In genomic region chr6:42746452-42747400, GRCh38 we compare ENCODE assay signal across 8 cellular contexts. TPM values are rescaled to one million over a fixed set of nuclear protein-coding genes. Genes with fewer than 3 reads are reported as not detected.
DNase-seq lines count a peak whose midpoint lies in the region; ATAC-seq and TF ChIP-seq lines count a peak whose summit lies in the region.

No MANE protein-coding gene starts in this region.

- DNase-seq in AG09319 (ENCODE audit: extremely low read depth, low read depth) (peak; percentile 88), NCI-H510A (lab: John Stamatoyannopoulos, UW) (peak; percentile 88), chondrocyte (ENCODE audit: low spot score) (peak; percentile 93), kidney tubule cell (ENCODE audit: low spot score) (peak; percentile 93)
- DNase-seq in activated CD4-positive, alpha-beta T cell treated with anti-CD3 and anti-CD28 coated beads for 36 hours, result peak; percentile 90
- peak; percentile 67 to 73 for DNase-seq in stimulated activated CD4-positive, alpha-beta T cell treated with anti-CD3 and anti-CD28 coated beads, Interleukin-15, amount 100 ng/mL, for 48 hours (ENCODE audit: low read depth in 2 of 2)

- peak overlapping the region; percentile 98 for H3K27ac Mint-ChIP-seq in activated CD4-positive, alpha-beta T cell treated with anti-CD3 and anti-CD28 coated beads for 36 hours
- peak overlapping the region; percentile 90 for H3K27ac Mint-ChIP-seq in chondrocyte (ENCODE audit: unreplicated experiment)

- peak overlapping the region; percentile 84 for H3K4me3 Mint-ChIP-seq in activated CD4-positive, alpha-beta T cell treated with anti-CD3 and anti-CD28 coated beads for 36 hours
- peak overlapping the region; percentile 96 for H3K4me3 Mint-ChIP-seq in chondrocyte (ENCODE audit: unreplicated experiment)

- peaks cover 24% of the 10 kb centered on the region for H3K36me3 Mint-ChIP-seq in activated CD4-positive, alpha-beta T cell treated with anti-CD3 and anti-CD28 coated beads for 36 hours (ENCODE audit: low read depth)
- H3K36me3 Mint-ChIP-seq in chondrocyte (ENCODE audit: low read depth), result peaks cover 2% of the 10 kb centered on the region

- peaks cover 6% of the 10 kb centered on the region for H3K9me3 Mint-ChIP-seq in activated CD4-positive, alpha-beta T cell treated with anti-CD3 and anti-CD28 coated beads for 36 hours (ENCODE audit: low read depth)
- no peaks in the 10 kb centered on the region for H3K9me3 Mint-ChIP-seq in chondrocyte (ENCODE audit: low read depth)

- POLR2A ChIA-PET in activated CD4-positive, alpha-beta T cell treated with anti-CD3 and anti-CD28 coated beads for 36 hours (lab: Charles Lee), result interaction anchor here (0.6 to 2.8 kb wide), 20 partner anchors 12 to 959 kb away, joined by 3 to 33 read pairs (median 4); partner anchors contain the start of genes BICRAL, CNPY3, PEX6 and PPP2R5D

- CTCF ChIA-PET in activated CD4-positive, alpha-beta T cell treated with anti-CD3 and anti-CD28 coated beads for 36 hours (lab: Charles Lee), result interaction anchor here (0.5 to 2.8 kb wide), 14 partner anchors 14 to 183 kb away, joined by 3 to 10 read pairs (median 3); partner anchors contain the start of genes BICRAL and UBR2

- H3K27me3 Mint-ChIP-seq in activated CD4-positive, alpha-beta T cell treated with anti-CD3 and anti-CD28 coated beads for 36 hours, result no peaks in the 10 kb centered on the region
- H3K27me3 Mint-ChIP-seq in chondrocyte (ENCODE audit: low read depth), result no peaks in the 10 kb centered on the region

- peak; percentile 55 for ATAC-seq in GM19025 (IDR thresholded peaks at IDR 0.05; ENCODE audit: low read depth, unreplicated experiment)
- peak; percentile 53 for ATAC-seq in HG03280 (IDR thresholded peaks at IDR 0.05; ENCODE audit: unreplicated experiment)
- peak; percentile 62 for ATAC-seq in activated CD4-positive, alpha-beta T cell treated with anti-CD3 and anti-CD28 coated beads for 36 hours

- intact Hi-C loops in activated CD4-positive, alpha-beta T cell treated with anti-CD3 and anti-CD28 coated beads for 36 hours (cut with DNase I, micrococcal nuclease), result loop anchor here (1.0 to 5.0 kb wide), 19 partner anchors 20 to 959 kb away; partner anchors contain the start of genes KLC4 (in 2 of the 2), MRPL2 (in 2 of the 2), RPL7L1 (in 2 of the 2) and BICRAL (in 1 of the 2)

- no peak for TF ChIP-seq CTCF in AG09319 (IDR thresholded peaks at IDR 0.05; ENCODE audit: low read depth, low read length)
- no peak for TF ChIP-seq CTCF in chondrocyte (IDR thresholded peaks at IDR 0.05)

- H3K4me1 Mint-ChIP-seq in activated CD4-positive, alpha-beta T cell treated with anti-CD3 and anti-CD28 coated beads for 36 hours, result peaks cover 27% of the 10 kb centered on the region
- H3K4me1 Mint-ChIP-seq in chondrocyte (ENCODE audit: low read depth), result peaks cover 40% of the 10 kb centered on the region

RNA-seq across cellular contexts. Expression of gene TBCC, which starts 0.8 kb away (rescaled TPM):
- total RNA-seq in activated CD4-positive, alpha-beta T cell treated with anti-CD3 and anti-CD28 coated beads for 36 hours, result 10 to 100 TPM; 14.7 to 15.3 TPM
- 17.5 to 19.3 TPM (median 18.4 TPM) in 3 replicates for total RNA-seq in chondrocyte

RNA-seq across cellular contexts. Expression of gene PRPH2, which starts 24.3 kb away (rescaled TPM):
- total RNA-seq in activated CD4-positive, alpha-beta T cell treated with anti-CD3 and anti-CD28 coated beads for 36 hours, result not detected
- not detected in 3 replicates for total RNA-seq in chondrocyte

RNA-seq across cellular contexts. Expression of gene BICRAL, which starts 35.1 kb away (rescaled TPM):
- 10 to 100 TPM; 11.5 to 14.3 TPM for total RNA-seq in activated CD4-positive, alpha-beta T cell treated with anti-CD3 and anti-CD28 coated beads for 36 hours
- 9.2 to 10.8 TPM (median 9.7 TPM) in 3 replicates for total RNA-seq in chondrocyte

Comparison
In these comparisons a context has a peak if more than half of its experiments do, and no peak if none do; other contexts are left out.
1. Peak in every context shown above with its lines: DNase-seq and ATAC-seq.